In the genomic region with DNA sequence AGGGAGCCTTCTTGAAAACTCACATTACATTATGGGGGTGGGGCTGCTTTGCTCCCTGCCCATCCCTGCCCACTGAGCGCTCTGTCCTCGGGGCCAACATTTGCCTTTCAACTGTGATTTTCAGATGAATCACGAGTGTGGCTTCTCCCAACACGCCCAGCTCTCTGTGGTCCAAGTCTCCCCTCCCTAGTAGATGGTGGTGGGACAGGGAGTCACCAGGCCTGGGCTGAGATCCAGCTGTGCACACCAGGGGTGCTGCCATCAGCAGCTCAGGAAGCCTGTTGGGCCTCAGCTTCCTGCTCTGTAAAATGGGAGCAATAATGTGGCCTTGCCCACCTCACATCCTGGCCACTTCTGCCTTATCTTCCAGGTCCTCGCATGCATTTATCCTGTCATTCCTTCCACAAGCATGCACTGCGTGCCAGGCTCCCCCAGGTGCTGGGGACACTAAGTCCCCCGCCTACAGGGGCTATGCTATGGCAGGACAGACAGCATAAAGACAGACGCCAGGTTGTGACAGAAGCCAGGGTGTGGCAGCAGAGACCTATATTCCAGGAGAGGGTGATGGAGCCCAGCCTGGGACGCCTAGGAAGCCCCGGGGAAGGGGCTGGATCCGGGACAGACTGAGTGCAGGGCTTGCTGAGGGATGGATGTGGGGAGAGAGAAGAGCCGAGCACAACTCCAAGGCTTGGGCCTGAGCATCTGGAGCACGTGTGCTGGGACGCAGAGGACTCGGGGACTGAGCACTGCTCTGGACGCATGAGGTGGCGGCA, we compare ENCODE assay signal across 19 cellular contexts. TPM values are rescaled to one million over a fixed set of nuclear protein-coding genes. Genes with fewer than 3 reads are reported as not detected.
DNase-seq lines count a peak whose midpoint lies in the region; ATAC-seq and TF ChIP-seq lines count a peak whose summit lies in the region.
"Had no signal": no experiment of that assay in that cellular context is flagged by ENCODE, and none has a peak within 500 bp of the region (broad histone marks: within the 10 kb centered on the region; RNA-seq: fewer than 3 reads in every experiment).

No MANE protein-coding gene starts in this region.

- no peaks in the 10 kb centered on the region for H3K9me2 ChIP-seq in GM23338 (ENCODE audit: insufficient read depth)

- peak overlapping the region; percentile 23; the same call in 1 of the 2 replicates for H2AFZ ChIP-seq in GM23338

- WGBS in stomach, 5 donors, result 76 to 87% (median 79%) methylated on average over 12 to 17 of the region's 17 CpGs

- 0 out of 2 replicates have a peak, but pooled peaks cover 5% of the 10 kb centered on the region for H3F3A ChIP-seq in GM23338 (replicated peaks; ENCODE audit: low read depth)

- intact Hi-C loops in CD14-positive monocyte (cut with micrococcal nuclease) (no loop called here), stomach (cut with DNase I; ENCODE audit: low total_unique reads) (no loop called here)

- H3K4me2 ChIP-seq in GM23338, result no peak overlapping the region

- H3K27ac Mint-ChIP-seq in CD14-positive monocyte, result peak overlapping the region in 5 of 7 donors; percentile 31 to 77 (median 64)
- H3K27ac Mint-ChIP-seq in GM23338, result no peak overlapping the region
- H3K27ac Mint-ChIP-seq in T-helper 17 cell, result peak overlapping the region; percentile 24
- H3K27ac Mint-ChIP-seq in naive B cell, result peak overlapping the region; percentile 9 to 97 (median 89)
- H3K27ac Mint-ChIP-seq in osteocyte (ENCODE audit: unreplicated experiment), result no peak overlapping the region
- H3K27ac Mint-ChIP-seq: CD4-positive, alpha-beta T cell had no signal

- no peak for TF ChIP-seq EP300 in stomach (IDR thresholded peaks at IDR 0.05)

- H3K9me3 Mint-ChIP-seq in CD14-positive monocyte (peaks cover 0 to 4% (median 0%) of the 10 kb centered on the region in 7 donors), GM23338 (no peaks in the 10 kb centered on the region; the same call in 2 of the 3 replicates), naive B cell (no peaks in the 10 kb centered on the region), osteocyte (ENCODE audit: unreplicated experiment) (no peaks in the 10 kb centered on the region)
- H3K9me3 Mint-ChIP-seq: CD4-positive, alpha-beta T cell had no signal

- H3K4me3 ChIP-seq in GM23338 (no peak overlapping the region), stomach (no peak overlapping the region)
- H3K4me3 ChIP-seq: SJSA1 had no signal

- peaks cover 38% of the 10 kb centered on the region for H3K4me1 Mint-ChIP-seq in CD14-positive monocyte
- peaks cover 44% of the 10 kb centered on the region for H3K4me1 Mint-ChIP-seq in GM23338
- H3K4me1 Mint-ChIP-seq in T-helper 17 cell, result peaks cover 13% of the 10 kb centered on the region
- H3K4me1 Mint-ChIP-seq in naive B cell, result peaks cover 43 to 75% (median 58%) of the 10 kb centered on the region in 3 donors
- H3K4me1 Mint-ChIP-seq in osteocyte (ENCODE audit: unreplicated experiment), result peaks cover 4% of the 10 kb centered on the region

- DNase-seq in CD14-positive monocyte (ENCODE audit: low spot score), result no peak
- no peak for DNase-seq in GM23338 (ENCODE audit: low spot score)
- DNase-seq in T-helper 17 cell, result no peak
- DNase-seq in naive B cell, result no peak
- DNase-seq in osteocyte (ENCODE audit: extremely low spot score, unreplicated experiment), result no peak
- DNase-seq in stomach, result no peak
- no peak for DNase-seq in DMS114 treated with DMSO at 0.1 percent for 48 hours (lab: John Stamatoyannopoulos, UW; ENCODE audit: unreplicated experiment)
- DNase-seq: CD4-positive, alpha-beta T cell; DMS53; IMR-90; NCI-H187 treated with DMSO at 0.1 percent for 48 hours; NCI-H2171; NCI-H446; NCI-H69; OCI-M1; SW 1271 had no signal

- H3K27me3 ChIP-seq in GM23338 (ENCODE audit: insufficient read depth), result no peaks in the 10 kb centered on the region
- H3K27me3 ChIP-seq in stomach, result peaks cover 0 to 15% (median 0%) of the 10 kb centered on the region in 3 donors

- peaks cover 2 to 4% (median 2%) of the 10 kb centered on the region in 3 donors for H3K27me3 Mint-ChIP-seq in CD14-positive monocyte (ENCODE audit: low read depth in 3 of 3)
- H3K27me3 Mint-ChIP-seq in GM23338 (ENCODE audit: insufficient read depth, low read depth, poor library complexity), result peaks cover 13% of the 10 kb centered on the region
- H3K27me3 Mint-ChIP-seq in T-helper 17 cell, result no peaks in the 10 kb centered on the region
- no peaks in the 10 kb centered on the region for H3K27me3 Mint-ChIP-seq in naive B cell
- H3K27me3 Mint-ChIP-seq in osteocyte (ENCODE audit: unreplicated experiment), result peaks cover 32% of the 10 kb centered on the region
- H3K27me3 Mint-ChIP-seq: CD4-positive, alpha-beta T cell had no signal

- peaks cover 74 to 85% of the 10 kb centered on the region in 2 donors for H3K36me3 Mint-ChIP-seq in CD14-positive monocyte
- no peaks in the 10 kb centered on the region; the same call in 2 of the 3 replicates for H3K36me3 Mint-ChIP-seq in GM23338 (ENCODE audit: low read depth)
- H3K36me3 Mint-ChIP-seq in T-helper 17 cell (ENCODE audit: low read depth), result no peaks in the 10 kb centered on the region
- peaks cover 0 to 14% of the 10 kb centered on the region in 2 donors for H3K36me3 Mint-ChIP-seq in naive B cell
- H3K36me3 Mint-ChIP-seq in osteocyte (ENCODE audit: unreplicated experiment), result no peaks in the 10 kb centered on the region

- no peak for TF ChIP-seq POLR2A in stomach (IDR thresholded peaks at IDR 0.05)

- peaks cover 6% of the 10 kb centered on the region; the same call in 1 of the 2 replicates for H3K4me1 ChIP-seq in GM23338 (ENCODE audit: insufficient read depth)
- H3K4me1 ChIP-seq in stomach, result peaks cover 0 to 12% (median 2%) of the 10 kb centered on the region in 4 donors
- H3K4me1 ChIP-seq: SJSA1 had no signal

- ATAC-seq in GM23338, result peak; percentile 24
- no peak for ATAC-seq in T-helper 17 cell
- ATAC-seq in naive B cell (ENCODE audit: low read depth in 2 of 2), result no peak

- TF ChIP-seq CTCF in CD14-positive monocyte (IDR thresholded peaks at IDR 0.05) (no peak), GM23338 (conservative IDR thresholded peaks at IDR 0.05; ENCODE audit: low read depth in 2 of 2) (peak; percentile 25 to 59; a peak in 3 of 4 replicates), osteocyte (IDR thresholded peaks at IDR 0.05) (no peak), stomach (IDR thresholded peaks at IDR 0.05) (no peak)

- H4K20me1 ChIP-seq in GM23338 (replicated peaks; ENCODE audit: insufficient read depth), result no peaks in the 10 kb centered on the region

- no peaks in the 10 kb centered on the region for H3K9me3 ChIP-seq in T-helper 17 cell (ENCODE audit: control insufficient read depth, low read length, poor library complexity, severe bottlenecking)
- no peaks in the 10 kb centered on the region for H3K9me3 ChIP-seq in stomach
- H3K9me3 ChIP-seq: SJSA1 had no signal

- no peaks in the 10 kb centered on the region for H3K79me2 ChIP-seq in GM23338 (replicated peaks; ENCODE audit: insufficient read depth)

- no peak overlapping the region for H3K4me3 Mint-ChIP-seq in CD14-positive monocyte
- no peak overlapping the region for H3K4me3 Mint-ChIP-seq in GM23338
- no peak overlapping the region for H3K4me3 Mint-ChIP-seq in T-helper 17 cell
- peak overlapping the region in 4 of 8 donors; percentile 30 to 56 (median 46) for H3K4me3 Mint-ChIP-seq in naive B cell
- no peak overlapping the region for H3K4me3 Mint-ChIP-seq in osteocyte (ENCODE audit: unreplicated experiment)
- H3K4me3 Mint-ChIP-seq: CD4-positive, alpha-beta T cell had no signal

- H3K27ac ChIP-seq in GM23338 (ENCODE audit: low read depth) (no peak overlapping the region), stomach (no peak overlapping the region)
- H3K27ac ChIP-seq: SJSA1 had no signal

- H3K36me3 ChIP-seq in GM23338 (ENCODE audit: insufficient read depth) (no peaks in the 10 kb centered on the region), stomach (no peaks in the 10 kb centered on the region)
- H3K36me3 ChIP-seq: SJSA1 had no signal

TF ChIP-seq in GM23338, 12 proteins besides CTCF, POLR2A, EP300 and RAD21 (continues in another document):
- TF ChIP-seq EZH2phosphoT487 (IDR thresholded peaks at IDR 0.05; ENCODE audit: unreplicated experiment) (no peak), ZNF114 (CRISPR knock-in tag; IDR thresholded peaks at IDR 0.05) (no peak), ZNF331 (CRISPR knock-in tag; IDR thresholded peaks at IDR 0.05; ENCODE audit: low read depth) (no peak), NANOG (IDR thresholded peaks at IDR 0.05; ENCODE audit: borderline replicate concordance) (no peak)

RNA-seq across cellular contexts. Expression of gene NFAM1, which starts 30.5 kb away (rescaled TPM):
- polyA plus RNA-seq in CD14-positive monocyte (10 to 100 TPM; 36.0 to 69.7 TPM), GM23338 (2016; fragmentation: Nextera tagmentation; extraction: Ambion mirVana) (0.09 and 0.11 TPM in 2 replicates), naive B cell (ENCODE audit: low read depth in 6 of 6) (under 1 TPM in 4 of 6 donors, not detected in 2; 0.47 to 0.93 (median 0.62) TPM), stomach (under 1 TPM; 0.15 to 0.56 (median 0.28) TPM)
- total RNA-seq in GM23338 (2014; rRNA removed; shearing (Covaris generic)), result 0.23 and 0.49 TPM in 2 replicates
- total RNA-seq in T-helper 17 cell (1 to 10 TPM in 1 of 2 donors, under 1 TPM in 1; 0.55 to 2.4 TPM), osteocyte (not detected in 2 replicates), stomach (10 to 100 TPM in 1 of 5 donors, 1 to 10 TPM in 3, under 1 TPM in 1; 0.45 to 18.1 (median 2.8) TPM)
- total RNA-seq: HT-29, IMR-90, LHCN-M2, SJSA1 had no signal
- polyA plus RNA-seq: IMR-90 had no signal

Comparison
In these comparisons a context has a peak if more than half of its experiments do, and no peak if none do; other contexts are left out.
1. H3K27ac Mint-ChIP-seq: peak in CD14-positive monocyte (5 of 7), T-helper 17 cell (single experiment) and naive B cell (6 of 6); none in GM23338 (single experiment) and osteocyte (single experiment).
2. CTCF ChIP-seq: peak in GM23338 (2 of 2); none in CD14-positive monocyte (single experiment), osteocyte (single experiment) and stomach (0 of 7).